8 cellular contexts compared by ENCODE assay signal in genomic region chr9:35732185-35733108, GRCh38. TPM values are rescaled to one million over a fixed set of nuclear protein-coding genes. Genes with fewer than 3 reads are reported as not detected.
DNase-seq lines count a peak whose midpoint lies in the region; ATAC-seq, FAIRE-seq and TF ChIP-seq lines count a peak whose summit lies in the region.

Gene CREB3, plus strand, starts transcription at chr9:35732666. Its CDS starts 107 bp downstream, at chr9:35732773.
Gene TLN1, minus strand, starts transcription at chr9:35732195. Its CDS starts 6,501 bp downstream, at chr9:35725694.

- POLR2A ChIA-PET in T-cell (lab: Charles Lee) = interaction anchor here in 1 of 2 donors (0.6 kb wide), 1 partner anchor 652 kb away, joined by 5 read pairs; no protein-coding TSS in a partner anchor

- FAIRE-seq in GM12892 (lab: Jason Lieb, UNC) = peak; percentile 93

- H3K4me1 Mint-ChIP-seq in T-cell = peaks cover 17 to 31% (median 30%) of the 10 kb centered on the region in 3 donors

- no peaks in the 10 kb centered on the region for H3K9me3 ChIP-seq in upper lobe of left lung

- peak within 1 kb of the TSS; percentile 62 to 85 (median 64) for H3K4me3 ChIP-seq in upper lobe of left lung

- intact Hi-C loops in cardiac septum (cut with DNase I) = loop anchor here (1.0 to 5.0 kb wide), 4 partner anchors 16 to 130 kb away; partner anchors contain the start of genes GBA2, RGP1 and SPAG8
- intact Hi-C loops in posterior cingulate gyrus (cut with DNase I) = loop anchor here (2.0 to 10.0 kb wide), 4 partner anchors 76 to 638 kb away; partner anchors contain the start of genes FAM221B, PIGO, TESK1 and TMEM8B

- peak within 1 kb of the TSS in 1 of 3 donors; percentile 95 for H3K4me3 Mint-ChIP-seq in T-cell

- peak in 1 of 6 experiments; percentile 7 for TF ChIP-seq CTCF in upper lobe of left lung (IDR thresholded peaks at IDR 0.05)

- H3K27ac ChIP-seq in adipose tissue (ENCODE audit: low read depth, low read length) (peak within 1 kb of the TSS; percentile 100), upper lobe of left lung (peak within 1 kb of the TSS; percentile 94 to 99 (median 97))

- no peaks in the 10 kb centered on the region for H3K27me3 ChIP-seq in upper lobe of left lung

- WGBS in adipose tissue, 3 donors = 0% methylated on average over 54 to 60 of the region's 60 CpGs
- WGBS in upper lobe of left lung, 2 donors = 0% methylated on average over 16 to 51 of the region's 60 CpGs

- H3K36me3 Mint-ChIP-seq in T-cell = peaks cover 12% of the 10 kb centered on the region

- peak; percentile 75 for ATAC-seq in HG02852 (IDR thresholded peaks at IDR 0.05; ENCODE audit: unreplicated experiment)
- peak; percentile 88 to 92 (median 90) for ATAC-seq in T-cell (replicated peaks in 1 of 4)
- peak; percentile 94 to 98 for ATAC-seq in upper lobe of left lung (ENCODE audit: low FRiP score in 2 of 2)

- peaks cover 46 to 65% (median 53%) of the 10 kb centered on the region in 4 donors for H3K4me1 ChIP-seq in upper lobe of left lung

- peak in 2 of 4 donors; percentile 52 to 58 for TF ChIP-seq EP300 in upper lobe of left lung (IDR thresholded peaks at IDR 0.05)

- peaks cover 22 to 33% (median 27%) of the 10 kb centered on the region in 4 donors for H3K36me3 ChIP-seq in upper lobe of left lung

- no peaks in the 10 kb centered on the region for H3K27me3 Mint-ChIP-seq in T-cell

- DNase-seq in GM12892 (ENCODE audit: insufficient read length) (peak; percentile 92), NCI-H1436 treated with DMSO at 0.1 percent for 48 hours (lab: John Stamatoyannopoulos, UW) (peak; percentile 87), T-cell (peak; percentile 91 to 98 (median 93)), cardiac septum (ENCODE audit: low spot score) (peak; percentile 100), posterior cingulate gyrus (peak; percentile 90 to 100 (median 98)), upper lobe of left lung (peak; percentile 98 to 99)

- CTCF ChIA-PET in T-cell (lab: Charles Lee) = interaction anchor here (0.6 to 2.9 kb wide), 17 partner anchors 16 to 129 kb away, joined by 3 to 26 read pairs (median 4); partner anchors contain the start of genes CCDC107 (in 1 of the 2), GBA2 (in 1 of the 2), HINT2 (in 1 of the 2) and RGP1 (in 1 of the 2)

- no peaks in the 10 kb centered on the region for H3K9me3 Mint-ChIP-seq in T-cell

- peak within 1 kb of the TSS; percentile 94 to 95 for H3K27ac Mint-ChIP-seq in T-cell

- TF ChIP-seq POLR2A in GM12892 (IDR thresholded peaks at IDR 0.05; ENCODE audit: low read depth, low read length) = peak; percentile 82
- TF ChIP-seq POLR2A in upper lobe of left lung (IDR thresholded peaks at IDR 0.05) = peak in 2 of 4 donors; percentile 90 to 91

RNA-seq across cellular contexts. Expression of gene CREB3, which starts in this region (rescaled TPM):
- polyA plus RNA-seq in GM12892 (2012; ENCODE audit: missing spikeins) = 19.2 TPM
- 10 to 100 TPM; 15.9 to 22.6 (median 19.3) TPM for total RNA-seq in T-cell
- polyA plus RNA-seq in adipose tissue = 10 to 100 TPM; 23.1 to 37.0 (median 33.0) TPM
- total RNA-seq in cardiac septum = 25.0 TPM
- 10 to 100 TPM; 27.2 to 61.3 (median 33.5) TPM for total RNA-seq in upper lobe of left lung

RNA-seq across cellular contexts. Expression of gene TLN1, which starts in this region (rescaled TPM):
- polyA plus RNA-seq in GM12892 (2012; ENCODE audit: missing spikeins) = 65.4 TPM
- total RNA-seq in T-cell = 100 to 1,000 TPM; 229 to 366 (median 294) TPM
- 100 to 1,000 TPM in 2 of 3 donors, 10 to 100 TPM in 1; 72.4 to 310 (median 201) TPM for polyA plus RNA-seq in adipose tissue
- total RNA-seq in cardiac septum = 291 TPM
- total RNA-seq in upper lobe of left lung = 100 to 1,000 TPM; 237 to 557 (median 325) TPM

Comparison
In these comparisons a context has a peak if more than half of its experiments do, and no peak if none do; other contexts are left out.
1. Peak in every context shown above with its lines: DNase-seq, ATAC-seq, H3K4me3 ChIP-seq and H3K27ac ChIP-seq.